In genomic region chr1:154219511-154219910, GRCh38 we compare ENCODE assay signal across 8 cellular contexts. TPM values are rescaled to one million over a fixed set of nuclear protein-coding genes. Genes with fewer than 3 reads are reported as not detected.
A peak's percentile ranks its signal among the peaks of the same experiment; 100 is the strongest.
DNase-seq lines count a peak whose midpoint lies in the region; ATAC-seq, FAIRE-seq and TF ChIP-seq lines count a peak whose summit lies in the region.

No MANE protein-coding gene starts in this region.

- CTCF ChIA-PET in A549 (lab: Yijun Ruan, JAX), result interaction anchor here (0.7 to 1.5 kb wide), 6 partner anchors 9 to 116 kb away, joined by 3 to 5 read pairs (median 4); no protein-coding TSS in a partner anchor
- CTCF ChIA-PET in WTC11 (lab: Charles Lee), result interaction anchor here (0.9 to 3.6 kb wide), 3 partner anchors 20 to 116 kb away, joined by 3 to 20 read pairs (median 9); no protein-coding TSS in a partner anchor

- H3K27ac Mint-ChIP-seq in WTC11, result peak overlapping the region; percentile 100

- TF ChIP-seq POLR2A in A549 (IDR thresholded peaks at IDR 0.05; ENCODE audit: low read length), result no peak
- TF ChIP-seq POLR2A in GM12892 (IDR thresholded peaks at IDR 0.05; ENCODE audit: low read depth, low read length), result no peak

- ATAC-seq in A549, result no peak
- ATAC-seq in WTC11, result no peak

- no peak for TF ChIP-seq EP300 in A549 (IDR thresholded peaks at IDR 0.05)

- H3K27ac ChIP-seq in A549, result peak overlapping the region; percentile 99 to 100

- peaks cover 43% of the 10 kb centered on the region for H3K36me3 Mint-ChIP-seq in WTC11

- H3K4me1 Mint-ChIP-seq in WTC11, result peaks cover 44% of the 10 kb centered on the region

- H3K9me3 ChIP-seq in A549, result no peaks in the 10 kb centered on the region

- H3K9me3 Mint-ChIP-seq in WTC11, result no peaks in the 10 kb centered on the region

- WGBS in A549 (ENCODE audit: missing lambda C conversion rate), result 4% methylated on average over 5 of the region's 5 CpGs

- H3K27me3 Mint-ChIP-seq in WTC11 (ENCODE audit: low read depth), result no peaks in the 10 kb centered on the region

- POLR2A ChIA-PET in A549 (lab: Yijun Ruan, JAX) (interaction anchor here (1.3 to 2.6 kb wide), 3 partner anchors 10 to 229 kb away, joined by 4 to 19 read pairs (median 8); partner anchors contain the start of gene RPS27), WTC11 (lab: Charles Lee) (interaction anchor here (1.8 kb wide), 1 partner anchor 37 kb away, joined by 8 read pairs; no protein-coding TSS in a partner anchor)

- FAIRE-seq in A549 (lab: Jason Lieb, UNC) (no peak), GM19239 (lab: Jason Lieb, UNC) (peak; percentile 69), GM12892 (lab: Jason Lieb, UNC) (no peak)

- no peak for TF ChIP-seq CTCF in A549 (IDR thresholded peaks at IDR 0.05)
- no peak for TF ChIP-seq CTCF in WTC11 (IDR thresholded peaks at IDR 0.05)
- TF ChIP-seq CTCF in GM13977 (IDR thresholded peaks at IDR 0.05; ENCODE audit: extremely low read depth, insufficient read depth, missing control alignments), result no peak

- H3K4me2 ChIP-seq in A549, result peak overlapping the region; percentile 71

- H3K4me3 ChIP-seq in A549, result peak overlapping the region; percentile 98
- H3K4me3 ChIP-seq in skeletal muscle cell (ENCODE audit: low read depth, low read length), result peak overlapping the region; percentile 98

- H3K4me3 Mint-ChIP-seq in WTC11, result peak overlapping the region; percentile 98

- DNase-seq in A549 (ENCODE audit: low read depth in 1 of 2, low spot score in 1 of 2), result no peak
- DNase-seq in GM19239 (ENCODE audit: insufficient read length, low spot score), result no peak
- DNase-seq in WTC11 (ENCODE audit: low spot score), result no peak
- DNase-seq in hepatic stellate cell (ENCODE audit: low spot score), result peak; percentile 14
- DNase-seq in skeletal muscle cell (ENCODE audit: low read depth), result no peak
- DNase-seq in GM12892 (ENCODE audit: insufficient read length), result no peak
- no peak for DNase-seq in NCI-H2196 treated with DMSO at 0.1 percent for 48 hours (lab: John Stamatoyannopoulos, UW; ENCODE audit: unreplicated experiment)
- no peak for DNase-seq in GM13977 (ENCODE audit: low spot score)

- in situ Hi-C loops in GM13977 (cut with MboI; ENCODE audit: low pct_unique_long_range_greater_than_20kb, low sequenced_read_pairs, unreplicated experiment), result no loop called here

- TF ChIP-seq RAD21 in A549 (conservative IDR thresholded peaks at IDR 0.05 in 1 of 2, IDR thresholded peaks at IDR 0.05 in 1 of 2), result no peak

- H3K4me1 ChIP-seq in A549, result peaks cover 52% of the 10 kb centered on the region

TF ChIP-seq in A549, 52 proteins besides CTCF, POLR2A, EP300 and RAD21 (continues in another document):
- TF ChIP-seq TP53 (CRISPR knock-in tag; IDR thresholded peaks at IDR 0.05) (no peak), GATA3 (IDR thresholded peaks at IDR 0.05; ENCODE audit: borderline replicate concordance) (no peak), PBX3 (IDR thresholded peaks at IDR 0.05) (no peak), ELK1 (IDR thresholded peaks at IDR 0.05; ENCODE audit: low read depth, low read length) (no peak), ZC3H11A (IDR thresholded peaks at IDR 0.05) (no peak), EHF (CRISPR knock-in tag; IDR thresholded peaks at IDR 0.05) (no peak), NPAS2 (CRISPR knock-in tag; IDR thresholded peaks at IDR 0.05; ENCODE audit: borderline replicate concordance) (no peak), CEBPB (IDR thresholded peaks at IDR 0.05) (no peak)

TF ChIP-seq in WTC11, 78 proteins besides CTCF, POLR2A, EP300 and RAD21:
- TF ChIP-seq EMX1 (CRISPR knock-in tag; IDR thresholded peaks at IDR 0.05) (0 out of 2 replicates have a peak, but pooled peaks have one; percentile 22), SOX15 (CRISPR knock-in tag; IDR thresholded peaks at IDR 0.05) (no peak)

RNA-seq across cellular contexts. Expression of gene UBAP2L, which starts 1.2 kb away (rescaled TPM):
- polyA plus RNA-seq in A549 (2011; rRNA removed), result 137 and 169 TPM in 2 replicates
- polyA plus RNA-seq in A549 (2012; cell fraction: cytosol; rRNA removed), result 133 and 171 TPM in 2 replicates
- 375 and 398 TPM in 2 replicates for polyA plus RNA-seq in A549 (2012; cell fraction: nucleus; rRNA removed)
- 155 to 169 TPM (median 159 TPM) in 3 replicates for polyA plus RNA-seq in A549 (2017; fragmentation: RNase III; extraction: RNeasy Plus Mini Kit Qiagen cat#74134 plus additional on column Dnase treatment)
- polyA minus RNA-seq in A549 (2011; rRNA and poly(A)+ RNA removed), result 124 and 127 TPM in 2 replicates
- 201 to 205 TPM (median 203 TPM) in 3 replicates for total RNA-seq in WTC11 (2021)
- polyA plus RNA-seq in GM12892 (2012; ENCODE audit: missing spikeins), result 123 TPM

RNA-seq across cellular contexts. Expression of gene CFAP141, which starts 13.4 kb away (rescaled TPM):
- polyA plus RNA-seq in A549 (2011; rRNA removed) (not detected in 2 replicates), A549 (2017; fragmentation: RNase III; extraction: RNeasy Plus Mini Kit Qiagen cat#74134 plus additional on column Dnase treatment) (0.37 TPM in 1 of 3 replicates, not detected in the others)
- polyA plus RNA-seq in A549 (2012; cell fraction: cytosol; rRNA removed), result not detected in 2 replicates
- polyA plus RNA-seq in A549 (2012; cell fraction: nucleus; rRNA removed), result not detected in 2 replicates
- not detected in 2 replicates for polyA minus RNA-seq in A549 (2011; rRNA and poly(A)+ RNA removed)
- not detected in 3 replicates for total RNA-seq in WTC11 (2021)
- polyA plus RNA-seq in GM12892 (2012; ENCODE audit: missing spikeins), result not detected

RNA-seq across cellular contexts. Expression of gene TPM3, which starts 27.6 kb away (rescaled TPM):
- polyA plus RNA-seq in A549 (2011; rRNA removed) (300 and 618 TPM in 2 replicates), A549 (2017; fragmentation: RNase III; extraction: RNeasy Plus Mini Kit Qiagen cat#74134 plus additional on column Dnase treatment) (495 to 510 TPM (median 500 TPM) in 3 replicates)
- polyA plus RNA-seq in A549 (2012; cell fraction: cytosol; rRNA removed), result 235 and 269 TPM in 2 replicates
- 154 and 174 TPM in 2 replicates for polyA plus RNA-seq in A549 (2012; cell fraction: nucleus; rRNA removed)
- polyA minus RNA-seq in A549 (2011; rRNA and poly(A)+ RNA removed), result 81.4 and 88.0 TPM in 2 replicates
- total RNA-seq in WTC11 (2021), result 496 to 614 TPM (median 504 TPM) in 3 replicates
- polyA plus RNA-seq in GM12892 (2012; ENCODE audit: missing spikeins), result 390 TPM

RNA-seq across cellular contexts. Expression of gene HAX1, which starts 52.9 kb away (rescaled TPM):
- polyA plus RNA-seq in A549 (2011; rRNA removed) (123 and 130 TPM in 2 replicates), A549 (2017; fragmentation: RNase III; extraction: RNeasy Plus Mini Kit Qiagen cat#74134 plus additional on column Dnase treatment) (75.2 to 83.8 TPM (median 78.4 TPM) in 3 replicates)
- 96.6 and 104 TPM in 2 replicates for polyA plus RNA-seq in A549 (2012; cell fraction: cytosol; rRNA removed)
- polyA plus RNA-seq in A549 (2012; cell fraction: nucleus; rRNA removed), result 61.2 and 85.7 TPM in 2 replicates
- 73.1 and 88.4 TPM in 2 replicates for polyA minus RNA-seq in A549 (2011; rRNA and poly(A)+ RNA removed)
- 63.4 to 69.2 TPM (median 65.8 TPM) in 3 replicates for total RNA-seq in WTC11 (2021)
- polyA plus RNA-seq in GM12892 (2012; ENCODE audit: missing spikeins), result 107 TPM
